In the genomic region with DNA sequence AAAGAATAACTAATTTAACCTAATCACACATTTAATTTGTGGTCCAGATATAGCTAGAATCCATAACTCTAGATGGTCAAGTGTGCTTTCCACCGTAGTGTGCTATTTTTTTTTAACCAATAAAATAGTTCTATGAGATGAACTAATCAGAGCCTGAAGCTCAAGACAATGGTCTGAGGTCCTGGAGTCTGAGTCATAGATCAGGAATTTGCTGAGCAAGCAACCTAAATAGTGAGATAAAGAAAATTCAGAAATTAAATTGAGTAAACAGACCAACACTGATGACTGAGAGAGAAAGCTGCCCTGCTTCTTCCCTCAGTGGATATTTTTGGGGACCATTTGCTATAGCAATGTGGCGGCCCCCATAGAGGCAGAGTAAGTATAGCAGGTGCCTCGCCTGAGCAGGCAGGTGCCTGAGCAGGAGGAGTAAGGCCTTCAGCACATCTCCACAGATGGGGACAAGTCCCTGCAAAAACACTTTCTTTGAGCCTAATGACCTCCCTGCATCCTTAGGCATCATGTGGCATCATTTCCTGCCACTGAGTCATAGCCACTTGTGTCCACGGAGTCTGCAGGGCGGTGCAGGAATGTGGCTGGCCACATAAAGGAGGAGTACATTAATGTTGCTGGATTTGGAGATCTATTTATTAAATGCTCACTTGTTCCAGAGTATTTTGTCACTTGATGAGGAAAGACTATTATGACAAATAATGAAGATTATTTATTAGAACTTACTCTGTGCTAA, we compare ENCODE assay signal across 17 cellular contexts. TPM values are rescaled to one million over a fixed set of nuclear protein-coding genes. Genes with fewer than 3 reads are reported as not detected.
DNase-seq lines count a peak whose midpoint lies in the region; ATAC-seq, FAIRE-seq and TF ChIP-seq lines count a peak whose summit lies in the region.
"Had no signal": no experiment of that assay in that cellular context is flagged by ENCODE, and none has a peak within 500 bp of the region (broad histone marks: within the 10 kb centered on the region; RNA-seq: fewer than 3 reads in every experiment).

No MANE protein-coding gene starts in this region.

- no peaks in the 10 kb centered on the region for H3K9me3 ChIP-seq in endothelial cell of umbilical vein (replicated peaks; ENCODE audit: control insufficient read depth, insufficient read depth, low read length)

- no peaks in the 10 kb centered on the region for H3K36me3 ChIP-seq in endothelial cell of umbilical vein (ENCODE audit: control insufficient read depth in 2 of 2, extremely low read depth in 1 of 2, insufficient read depth in 2 of 2, low read length in 2 of 2)
- H3K36me3 ChIP-seq: BLaER1 treated with 17β-estradiol and CSF1 and Interleukin-3, amounts not matched to agents 10 nM and 100 nM had no signal

- no peak for TF ChIP-seq CTCF in endothelial cell of umbilical vein (IDR thresholded peaks at IDR 0.05; ENCODE audit: extremely low read depth in 1 of 2, insufficient read depth in 1 of 2, low read depth in 1 of 2, low read length in 2 of 2)

- H3K9me3 Mint-ChIP-seq in activated CD4-positive, alpha-beta T cell treated with anti-CD3 and anti-CD28 coated beads, Interleukin-2, amount 10 ng/mL, durations not matched to agents 7 days and 5 days, result no peaks in the 10 kb centered on the region

- H3K4me2 ChIP-seq in endothelial cell of umbilical vein (ENCODE audit: insufficient read depth, low read length), result peak overlapping the region; percentile 4

- no peaks in the 10 kb centered on the region for H3K4me1 Mint-ChIP-seq in activated CD4-positive, alpha-beta T cell treated with anti-CD3 and anti-CD28 coated beads, Interleukin-2, amount 10 ng/mL, durations not matched to agents 7 days and 5 days

- no peaks in the 10 kb centered on the region for H3K36me3 Mint-ChIP-seq in activated CD4-positive, alpha-beta T cell treated with anti-CD3 and anti-CD28 coated beads, Interleukin-2, amount 10 ng/mL, durations not matched to agents 7 days and 5 days (ENCODE audit: low read depth)

- no peaks in the 10 kb centered on the region for H3K79me2 ChIP-seq in endothelial cell of umbilical vein (ENCODE audit: control insufficient read depth, insufficient read depth, low read length)

- POLR2A ChIA-PET in endothelial cell of umbilical vein (lab: Charles Lee), result no interaction called here
- POLR2A ChIA-PET in activated CD4-positive, alpha-beta T cell treated with anti-CD3 and anti-CD28 coated beads, Interleukin-2, amount 10 ng/mL, durations not matched to agents 7 days and 5 days (lab: Charles Lee), result no interaction called here

- ATAC-seq in GM21515 (IDR thresholded peaks at IDR 0.05; ENCODE audit: unreplicated experiment) (no peak), GM21529 (IDR thresholded peaks at IDR 0.05; ENCODE audit: unreplicated experiment) (no peak)
- ATAC-seq: right cardiac atrium had no signal

- dilution Hi-C loops in endothelial cell of umbilical vein (cut with MboI; ENCODE audit: extremely low pct_ligation_motif_present, low sequenced_read_pairs), result no loop called here

- no peak overlapping the region for H2AFZ ChIP-seq in endothelial cell of umbilical vein (ENCODE audit: low read depth, low read length)

- no peak for TF ChIP-seq POLR2A in endothelial cell of umbilical vein (IDR thresholded peaks at IDR 0.05; ENCODE audit: low read depth, low read length)

- H3K9ac ChIP-seq in endothelial cell of umbilical vein (replicated peaks; ENCODE audit: extremely low read depth, insufficient read depth, low read length), result no peak overlapping the region
- H3K9ac ChIP-seq: BLaER1 treated with 17β-estradiol and CSF1 and Interleukin-3, amounts not matched to agents 10 nM and 100 nM had no signal

- CTCF ChIA-PET in endothelial cell of umbilical vein (lab: Charles Lee), result interaction anchor here (0.6 to 1.1 kb wide), 5 partner anchors 10 to 1009 kb away, joined by 3 to 24 read pairs (median 3); no protein-coding TSS in a partner anchor
- CTCF ChIA-PET in activated CD4-positive, alpha-beta T cell treated with anti-CD3 and anti-CD28 coated beads, Interleukin-2, amount 10 ng/mL, durations not matched to agents 7 days and 5 days (lab: Charles Lee), result interaction anchor here (0.6 kb wide), 1 partner anchor 151 kb away, joined by 4 read pairs; no protein-coding TSS in a partner anchor

- DNase-seq in ELR (ENCODE audit: low read depth) (peak; percentile 52), NCI-H226 (peak; percentile 68), endothelial cell of umbilical vein (ENCODE audit: low read depth, low spot score) (peak; percentile 59), myocyte (ENCODE audit: low read depth) (peak; percentile 9), HT-29 (ENCODE audit: low spot score) (no peak)
- no peak for DNase-seq in activated CD4-positive, alpha-beta T cell treated with anti-CD3 and anti-CD28 coated beads, Interleukin-2, amount 10 ng/mL, durations not matched to agents 7 days and 5 days
- DNase-seq: activated naive CD4-positive, alpha-beta T cell treated with Interleukin-2 at 50 U/mL for 16 hours; GF-D8; NCI-H2227 treated with DMSO at 0.1 percent for 48 hours; right cardiac atrium; T1000 had no signal

- peak; percentile 12 for FAIRE-seq in endothelial cell of umbilical vein (lab: Jason Lieb, UNC)
- FAIRE-seq: keratinocyte had no signal

- BruUV-seq in endothelial cell of umbilical vein (replicated peaks; lab: Mats Ljungman, UMichigan), result no TSS peak

- peak overlapping the region; percentile 60 for H3K27ac ChIP-seq in endothelial cell of umbilical vein (ENCODE audit: insufficient read depth, low read depth, low read length)
- H3K27ac ChIP-seq: BLaER1 treated with 17β-estradiol and CSF1 and Interleukin-3, amounts not matched to agents 10 nM and 100 nM had no signal

- H4K20me1 ChIP-seq in endothelial cell of umbilical vein (replicated peaks; ENCODE audit: control insufficient read depth, extremely low read depth, insufficient read depth, low read length), result no peaks in the 10 kb centered on the region
- H4K20me1 ChIP-seq: BLaER1 treated with 17β-estradiol and CSF1 and Interleukin-3, amounts not matched to agents 10 nM and 100 nM had no signal

- no peak overlapping the region for H3K4me3 ChIP-seq in endothelial cell of umbilical vein (replicated peaks in 1 of 3; ENCODE audit: insufficient read depth in 1 of 3, low read depth in 1 of 3, low read length in 3 of 3)
- H3K4me3 ChIP-seq: BLaER1 treated with 17β-estradiol and CSF1 and Interleukin-3, amounts not matched to agents 10 nM and 100 nM had no signal

- no peak overlapping the region for H3K27ac Mint-ChIP-seq in activated CD4-positive, alpha-beta T cell treated with anti-CD3 and anti-CD28 coated beads, Interleukin-2, amount 10 ng/mL, durations not matched to agents 7 days and 5 days

- H3K4me1 ChIP-seq in endothelial cell of umbilical vein (ENCODE audit: control insufficient read depth, extremely low read depth, insufficient read depth, low read length), result peaks cover 15% of the 10 kb centered on the region

- no peaks in the 10 kb centered on the region for H3K9me1 ChIP-seq in endothelial cell of umbilical vein (replicated peaks; ENCODE audit: control insufficient read depth, extremely low read depth, insufficient read depth, low read length)

- H3K4me3 Mint-ChIP-seq in activated CD4-positive, alpha-beta T cell treated with anti-CD3 and anti-CD28 coated beads, Interleukin-2, amount 10 ng/mL, durations not matched to agents 7 days and 5 days, result no peak overlapping the region

- intact Hi-C loops in endothelial cell of umbilical vein (cut with micrococcal nuclease), result no loop called here

- H3K27me3 Mint-ChIP-seq in activated CD4-positive, alpha-beta T cell treated with anti-CD3 and anti-CD28 coated beads, Interleukin-2, amount 10 ng/mL, durations not matched to agents 7 days and 5 days, result peaks cover 7% of the 10 kb centered on the region

- H3K27me3 ChIP-seq in endothelial cell of umbilical vein (ENCODE audit: control insufficient read depth in 2 of 2, insufficient read depth in 2 of 2, low read length in 2 of 2), result no peaks in the 10 kb centered on the region
- H3K27me3 ChIP-seq: BLaER1 treated with 17β-estradiol and CSF1 and Interleukin-3, amounts not matched to agents 10 nM and 100 nM had no signal

RNA-seq across cellular contexts. Expression of a gene that starts 13.9 kb away (rescaled TPM):
- total RNA-seq in endothelial cell of umbilical vein, result not detected in 2 replicates
- not detected in 2 replicates for polyA plus RNA-seq in endothelial cell of umbilical vein
- not detected in 2 replicates for polyA plus RNA-seq in endothelial cell of umbilical vein (2011; cell fraction: cytosol; rRNA removed)
- polyA plus RNA-seq in endothelial cell of umbilical vein (2011; cell fraction: nucleus; rRNA removed), result not detected in 2 replicates
- not detected in 2 replicates for polyA plus RNA-seq in endothelial cell of umbilical vein (2012)
- not detected in 2 replicates for polyA minus RNA-seq in endothelial cell of umbilical vein
- not detected for polyA minus RNA-seq in endothelial cell of umbilical vein (2011; cell fraction: cytosol; rRNA and poly(A)+ RNA removed)
- polyA minus RNA-seq in endothelial cell of umbilical vein (2011; cell fraction: nucleus; rRNA and poly(A)+ RNA removed), result not detected in 2 replicates
- not detected in 2 replicates for total RNA-seq in myocyte
- polyA plus RNA-seq in myocyte (2012), result not detected
- total RNA-seq in HT-29 (2014; rRNA removed; shearing (Covaris generic)), result not detected in 2 replicates
- total RNA-seq in activated CD4-positive, alpha-beta T cell treated with anti-CD3 and anti-CD28 coated beads, Interleukin-2, amount 10 ng/mL, durations not matched to agents 7 days and 5 days, result not detected
- total RNA-seq: activated CD8-positive, alpha-beta memory T cell treated with anti-CD3 and anti-CD28 coated beads for 36 hours; fibroblast of villous mesenchyme had no signal
- polyA plus RNA-seq: keratinocyte had no signal

RNA-seq across cellular contexts. Expression of a gene that starts 41.3 kb away (rescaled TPM):
- total RNA-seq in endothelial cell of umbilical vein (not detected in 2 replicates), myocyte (not detected in 2 replicates)
- not detected in 2 replicates for polyA plus RNA-seq in endothelial cell of umbilical vein
- not detected in 2 replicates for polyA plus RNA-seq in endothelial cell of umbilical vein (2011; cell fraction: cytosol; rRNA removed)
- not detected in 2 replicates for polyA plus RNA-seq in endothelial cell of umbilical vein (2011; cell fraction: nucleus; rRNA removed)
- not detected in 2 replicates for polyA plus RNA-seq in endothelial cell of umbilical vein (2012)
- polyA minus RNA-seq in endothelial cell of umbilical vein, result not detected in 2 replicates
- polyA minus RNA-seq in endothelial cell of umbilical vein (2011; cell fraction: cytosol; rRNA and poly(A)+ RNA removed), result not detected
- not detected in 2 replicates for polyA minus RNA-seq in endothelial cell of umbilical vein (2011; cell fraction: nucleus; rRNA and poly(A)+ RNA removed)
- polyA plus RNA-seq in myocyte (2012), result not detected
- not detected in 2 replicates for total RNA-seq in HT-29 (2014; rRNA removed; shearing (Covaris generic))
- not detected for total RNA-seq in activated CD4-positive, alpha-beta T cell treated with anti-CD3 and anti-CD28 coated beads, Interleukin-2, amount 10 ng/mL, durations not matched to agents 7 days and 5 days
- total RNA-seq: activated CD8-positive, alpha-beta memory T cell treated with anti-CD3 and anti-CD28 coated beads for 36 hours; fibroblast of villous mesenchyme had no signal
- polyA plus RNA-seq: keratinocyte, right cardiac atrium had no signal

RNA-seq across cellular contexts. Expression of a gene that starts 58.0 kb away (rescaled TPM):
- total RNA-seq in endothelial cell of umbilical vein (not detected in 2 replicates), myocyte (0.43 TPM in 1 of 2 replicates, not detected in the other)
- not detected in 2 replicates for polyA plus RNA-seq in endothelial cell of umbilical vein
- polyA plus RNA-seq in endothelial cell of umbilical vein (2011; cell fraction: cytosol; rRNA removed), result not detected in 2 replicates
- polyA plus RNA-seq in endothelial cell of umbilical vein (2011; cell fraction: nucleus; rRNA removed), result not detected in 2 replicates
- polyA plus RNA-seq in endothelial cell of umbilical vein (2012), result not detected in 2 replicates
- polyA minus RNA-seq in endothelial cell of umbilical vein, result not detected in 2 replicates
- polyA minus RNA-seq in endothelial cell of umbilical vein (2011; cell fraction: cytosol; rRNA and poly(A)+ RNA removed), result not detected
- not detected in 2 replicates for polyA minus RNA-seq in endothelial cell of umbilical vein (2011; cell fraction: nucleus; rRNA and poly(A)+ RNA removed)
- 0.20 TPM for polyA plus RNA-seq in myocyte (2012)
- total RNA-seq in HT-29 (2014; rRNA removed; shearing (Covaris generic)), result not detected in 2 replicates
- total RNA-seq in activated CD4-positive, alpha-beta T cell treated with anti-CD3 and anti-CD28 coated beads, Interleukin-2, amount 10 ng/mL, durations not matched to agents 7 days and 5 days, result not detected
- total RNA-seq: activated CD8-positive, alpha-beta memory T cell treated with anti-CD3 and anti-CD28 coated beads for 36 hours; fibroblast of villous mesenchyme; right cardiac atrium had no signal
- polyA plus RNA-seq: keratinocyte, right cardiac atrium had no signal

Comparison
In these comparisons a context has a peak if more than half of its experiments do, and no peak if none do; other contexts are left out.
1. DNase-seq: peak in ELR (single experiment), NCI-H226 (single experiment), endothelial cell of umbilical vein (single experiment) and myocyte (single experiment); none in HT-29 (single experiment) and activated CD4-positive, alpha-beta T cell treated with anti-CD3 and anti-CD28 coated beads, Interleukin-2, amount 10 ng/mL, durations not matched to agents 7 days and 5 days (single experiment).